ENCODE assay signal across 15 cellular contexts in the genomic region with DNA sequence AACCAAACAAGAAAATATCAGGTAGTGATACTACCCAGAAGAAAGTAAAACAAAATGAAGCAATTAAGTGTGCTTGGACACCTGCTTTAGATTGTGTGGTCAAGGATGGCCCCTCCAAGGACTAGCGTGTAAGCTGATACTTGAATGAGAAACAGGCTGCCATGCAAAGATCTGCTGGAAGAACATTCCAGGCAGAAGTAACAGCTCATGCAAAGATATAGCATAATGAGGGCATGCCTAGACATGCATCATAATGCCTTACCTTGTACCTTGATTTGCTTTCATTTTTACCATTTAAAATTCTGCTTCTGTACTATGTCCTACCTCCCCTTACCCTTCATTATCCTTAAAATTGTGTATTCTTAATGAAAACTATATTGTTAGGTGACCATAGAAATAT.
DNase-seq lines count a peak whose midpoint lies in the region; ATAC-seq, FAIRE-seq and TF ChIP-seq lines count a peak whose summit lies in the region.
"Had no signal": no experiment of that assay in that cellular context is flagged by ENCODE, and none has a peak within 500 bp of the region (broad histone marks: within the 10 kb centered on the region; RNA-seq: fewer than 3 reads in every experiment).

No MANE protein-coding gene starts in this region.

- intact Hi-C loops in upper lobe of right lung (cut with DNase I), result no loop called here
- intact Hi-C loops in heart right ventricle (cut with DNase I), result no loop called here

- FAIRE-seq in GM18507 (lab: Jason Lieb, UNC), result peak; percentile 48

- H3K4me1 ChIP-seq in upper lobe of right lung (peaks cover 3% of the 10 kb centered on the region), heart right ventricle (peaks cover 0 to 17% (median 4%) of the 10 kb centered on the region in 9 donors)

- H3K27ac ChIP-seq in upper lobe of right lung, result no peak overlapping the region
- no peak overlapping the region for H3K27ac ChIP-seq in heart right ventricle

- no peaks in the 10 kb centered on the region for H3K36me3 Mint-ChIP-seq in brain
- no peaks in the 10 kb centered on the region for H3K36me3 Mint-ChIP-seq in nephron (ENCODE audit: low read depth)
- H3K36me3 Mint-ChIP-seq: activated naive CD4-positive, alpha-beta T cell treated with anti-CD3 and anti-CD28 coated beads, Interleukin-2, amount 10 ng/mL, durations not matched to agents 7 days and 5 days; immature natural killer cell had no signal

- TF ChIP-seq CTCF in brain (conservative IDR thresholded peaks at IDR 0.05) (no peak), nephron (IDR thresholded peaks at IDR 0.05; ENCODE audit: unreplicated experiment in 3 of 3) (no peak), upper lobe of right lung (IDR thresholded peaks at IDR 0.05) (no peak), heart right ventricle (IDR thresholded peaks at IDR 0.05) (no peak)

- H3K36me3 ChIP-seq in upper lobe of right lung (no peaks in the 10 kb centered on the region), heart right ventricle (no peaks in the 10 kb centered on the region)
- H3K36me3 ChIP-seq: stomach had no signal

- 94 to 98% methylated on average over 1 of the region's 1 CpG for WGBS in heart right ventricle, 2 donors

- DNase-seq in GM18507 (ENCODE audit: extremely low spot score, insufficient read length, low read depth) (no peak), LoVo (ENCODE audit: low spot score) (peak; percentile 36), upper lobe of right lung (no peak), heart right ventricle (no peak)
- DNase-seq: activated CD8-positive, alpha-beta T cell treated with anti-CD3 and anti-CD28 coated beads, Interleukin-2, amount 10 ng/mL, durations not matched to agents 7 days and 5 days; activated naive CD4-positive, alpha-beta T cell treated with anti-CD3 and anti-CD28 coated beads, Interleukin-2, amount 10 ng/mL, durations not matched to agents 7 days and 5 days; immature natural killer cell; NCI-H1694 treated with DMSO at 0.1 percent for 48 hours; stomach; T-helper 2 cell had no signal

- ATAC-seq in upper lobe of right lung (no peak), HG03196 (IDR thresholded peaks at IDR 0.05; ENCODE audit: unreplicated experiment) (no peak), HG03571 (IDR thresholded peaks at IDR 0.05; ENCODE audit: unreplicated experiment) (no peak), heart right ventricle (no peak)
- ATAC-seq: activated CD8-positive, alpha-beta T cell treated with anti-CD3 and anti-CD28 coated beads, Interleukin-2, amount 10 ng/mL, durations not matched to agents 7 days and 5 days had no signal

- H3K4me3 ChIP-seq in upper lobe of right lung (no peak overlapping the region), heart right ventricle (no peak overlapping the region)
- H3K4me3 ChIP-seq: stomach had no signal

- H3K27me3 Mint-ChIP-seq in brain (no peaks in the 10 kb centered on the region), nephron (ENCODE audit: low read depth) (no peaks in the 10 kb centered on the region)
- H3K27me3 Mint-ChIP-seq: activated naive CD4-positive, alpha-beta T cell treated with anti-CD3 and anti-CD28 coated beads, Interleukin-2, amount 10 ng/mL, durations not matched to agents 7 days and 5 days had no signal

- no peaks in the 10 kb centered on the region for H3K27me3 ChIP-seq in upper lobe of right lung
- H3K27me3 ChIP-seq in heart right ventricle, result no peaks in the 10 kb centered on the region
- H3K27me3 ChIP-seq: stomach had no signal

- no peaks in the 10 kb centered on the region for H3K9me3 ChIP-seq in upper lobe of right lung
- no peaks in the 10 kb centered on the region for H3K9me3 ChIP-seq in heart right ventricle
- H3K9me3 ChIP-seq: stomach had no signal

- H3K4me1 Mint-ChIP-seq in brain (peaks cover 48% of the 10 kb centered on the region), nephron (peaks cover 44% of the 10 kb centered on the region)
- H3K4me1 Mint-ChIP-seq: activated naive CD4-positive, alpha-beta T cell treated with anti-CD3 and anti-CD28 coated beads, Interleukin-2, amount 10 ng/mL, durations not matched to agents 7 days and 5 days had no signal

- peak overlapping the region in 1 of 5 experiments; percentile 39 for H3K4me3 Mint-ChIP-seq in brain
- H3K4me3 Mint-ChIP-seq in nephron, result no peak overlapping the region
- H3K4me3 Mint-ChIP-seq: activated CD8-positive, alpha-beta T cell treated with anti-CD3 and anti-CD28 coated beads, Interleukin-2, amount 10 ng/mL, durations not matched to agents 7 days and 5 days; activated naive CD4-positive, alpha-beta T cell treated with anti-CD3 and anti-CD28 coated beads, Interleukin-2, amount 10 ng/mL, durations not matched to agents 7 days and 5 days; CD14-positive monocyte; immature natural killer cell had no signal

- H3K9me3 Mint-ChIP-seq in brain (peaks cover 6 to 8% (median 8%) of the 10 kb centered on the region in 5 experiments), nephron (peaks cover 7% of the 10 kb centered on the region)
- H3K9me3 Mint-ChIP-seq: activated naive CD4-positive, alpha-beta T cell treated with anti-CD3 and anti-CD28 coated beads, Interleukin-2, amount 10 ng/mL, durations not matched to agents 7 days and 5 days; immature natural killer cell had no signal

- H3K27ac Mint-ChIP-seq in brain, result peak overlapping the region in 4 of 5 experiments; percentile 55 to 84 (median 79)
- peak overlapping the region; percentile 75 to 95 (median 80) for H3K27ac Mint-ChIP-seq in nephron
- H3K27ac Mint-ChIP-seq: activated CD8-positive, alpha-beta T cell treated with anti-CD3 and anti-CD28 coated beads, Interleukin-2, amount 10 ng/mL, durations not matched to agents 7 days and 5 days; activated naive CD4-positive, alpha-beta T cell treated with anti-CD3 and anti-CD28 coated beads, Interleukin-2, amount 10 ng/mL, durations not matched to agents 7 days and 5 days; immature natural killer cell had no signal
